2 cellular contexts compared by ENCODE assay signal in genomic region chr12:122945047-122945592, GRCh38.
TF ChIP-seq lines count a peak whose summit lies in the region.

No MANE protein-coding gene starts in this region.

TF ChIP-seq in endothelial cell of umbilical vein, 7 proteins besides CTCF, POLR2A, EP300 and RAD21:
- TF ChIP-seq EZH2 (IDR thresholded peaks at IDR 0.05; ENCODE audit: borderline replicate concordance, low read depth, low read length, severe bottlenecking) (no peak), FOS (IDR thresholded peaks at IDR 0.05; ENCODE audit: borderline replicate concordance, insufficient read depth, low read length) (no peak), MYC (IDR thresholded peaks at IDR 0.05; ENCODE audit: low read depth, low read length) (no peak), POLR2AphosphoS5 (IDR thresholded peaks at IDR 0.05; ENCODE audit: insufficient read depth, low read depth, low read length) (no peak), JUN (IDR thresholded peaks at IDR 0.05; ENCODE audit: borderline replicate concordance, insufficient read depth, insufficient read length, low read depth) (no peak), GATA2 (IDR thresholded peaks at IDR 0.05; ENCODE audit: insufficient read depth, insufficient read length, low read depth, low read length) (no peak)
- TF ChIP-seq, protein P1, sequence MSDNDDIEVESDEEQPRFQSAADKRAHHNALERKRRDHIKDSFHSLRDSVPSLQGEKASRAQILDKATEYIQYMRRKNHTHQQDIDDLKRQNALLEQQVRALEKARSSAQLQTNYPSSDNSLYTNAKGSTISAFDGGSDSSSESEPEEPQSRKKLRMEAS (IDR thresholded peaks at IDR 0.05; ENCODE audit: insufficient read depth, insufficient read length), result no peak

TF ChIP-seq in HEK293T, 16 proteins besides CTCF, POLR2A, EP300 and RAD21:
- TF ChIP-seq TARDBP (IDR thresholded peaks at IDR 0.05) (no peak), ZNF384 (IDR thresholded peaks at IDR 0.05) (no peak), BHLHE40 (IDR thresholded peaks at IDR 0.05; ENCODE audit: borderline replicate concordance) (no peak), L3MBTL2 (conservative IDR thresholded peaks at IDR 0.05) (no peak), FOXA1 (IDR thresholded peaks at IDR 0.05) (no peak), HDGF (IDR thresholded peaks at IDR 0.05; ENCODE audit: borderline replicate concordance) (no peak), SP1 (IDR thresholded peaks at IDR 0.05) (no peak), LEF1 (IDR thresholded peaks at IDR 0.05; ENCODE audit: borderline replicate concordance) (no peak), ELF4 (IDR thresholded peaks at IDR 0.05) (no peak), CTBP1 (IDR thresholded peaks at IDR 0.05; ENCODE audit: borderline replicate concordance) (no peak), FOXK2 (IDR thresholded peaks at IDR 0.05) (no peak), PKNOX1 (IDR thresholded peaks at IDR 0.05) (no peak)
